In the genomic region with DNA sequence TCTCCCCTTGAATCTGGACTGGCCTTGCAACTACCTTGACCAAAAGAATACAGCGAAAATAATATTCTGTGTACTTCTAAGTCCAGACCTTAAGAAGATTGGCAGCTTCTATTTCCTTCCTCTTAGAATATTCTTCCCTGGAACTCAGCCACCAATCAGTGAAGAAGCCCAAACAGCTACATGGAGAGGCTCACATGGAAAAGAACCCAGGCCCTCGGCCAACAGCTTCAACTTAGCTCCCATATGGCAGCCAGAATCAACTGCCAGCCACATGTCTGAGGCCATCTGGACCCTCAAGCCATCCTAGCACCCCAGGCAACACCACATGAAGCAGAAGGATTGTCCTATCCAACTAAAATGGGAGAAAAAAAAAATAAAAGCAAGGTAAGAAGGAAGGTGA, we compare ENCODE assay signal across 19 cellular contexts.
"Had no signal": no experiment of that assay in that cellular context is flagged by ENCODE, and none has a peak within 500 bp of the region (broad histone marks: within the 10 kb centered on the region; RNA-seq: fewer than 3 reads in every experiment).

No MANE protein-coding gene starts in this region.

- DNase-seq: activated T-cell treated with anti-CD3 and anti-CD28 coated beads, Interleukin-2, amount 50 U/mL, for 1 hour; aorta; colonic mucosa; head of caudate nucleus; left ventricle myocardium superior; midbrain; ovary; spleen; stimulated activated CD4-positive, alpha-beta T cell treated with anti-CD3 and anti-CD28 coated beads, Interleukin-4, amount 100 ng/mL, for 4 hours; stimulated activated naive CD8-positive, alpha-beta T cell treated with anti-CD3 and anti-CD28 coated beads, Interleukin-15, Interleukin-2, amounts not matched to agents 100 U/mL and 50 U/mL, for 24 hours; thyroid gland; upper lobe of right lung had no signal

- H3K27ac ChIP-seq: colonic mucosa, esophagus muscularis mucosa, gastroesophageal sphincter, ovary, prostate gland, right atrium auricular region, spleen, thyroid gland, upper lobe of right lung had no signal

- ATAC-seq: activated naive CD4-positive, alpha-beta T cell treated with anti-CD3 and anti-CD28 coated beads, Interleukin-2, amount 50 U/mL, for 72 hours; gastroesophageal sphincter; left ventricle myocardium superior; natural killer cell treated with Interleukin-12 subunit alpha and Interleukin-12 subunit beta and Interleukin-15 and Interleukin-18, amount 100 ng/mL, for 72 hours; stimulated activated naive CD8-positive, alpha-beta T cell treated with anti-CD3 and anti-CD28 coated beads, Interleukin-15, Interleukin-2, amounts not matched to agents 100 U/mL and 50 U/mL, for 24 hours; upper lobe of right lung; WTC11 had no signal

- H3K36me3 ChIP-seq: colonic mucosa, esophagus muscularis mucosa, gastroesophageal sphincter, ovary, prostate gland, right atrium auricular region, spleen, thyroid gland, upper lobe of right lung had no signal

- H3K4me3 ChIP-seq: colonic mucosa, esophagus muscularis mucosa, gastroesophageal sphincter, ovary, prostate gland, right atrium auricular region, spleen, thyroid gland, upper lobe of right lung had no signal

- H3K9me3 ChIP-seq: colonic mucosa, esophagus muscularis mucosa, gastroesophageal sphincter, ovary, prostate gland, right atrium auricular region, spleen, thyroid gland, upper lobe of right lung had no signal

- H3K27me3 ChIP-seq: colonic mucosa, esophagus muscularis mucosa, gastroesophageal sphincter, ovary, right atrium auricular region, spleen, thyroid gland, upper lobe of right lung had no signal
